In the genomic region with DNA sequence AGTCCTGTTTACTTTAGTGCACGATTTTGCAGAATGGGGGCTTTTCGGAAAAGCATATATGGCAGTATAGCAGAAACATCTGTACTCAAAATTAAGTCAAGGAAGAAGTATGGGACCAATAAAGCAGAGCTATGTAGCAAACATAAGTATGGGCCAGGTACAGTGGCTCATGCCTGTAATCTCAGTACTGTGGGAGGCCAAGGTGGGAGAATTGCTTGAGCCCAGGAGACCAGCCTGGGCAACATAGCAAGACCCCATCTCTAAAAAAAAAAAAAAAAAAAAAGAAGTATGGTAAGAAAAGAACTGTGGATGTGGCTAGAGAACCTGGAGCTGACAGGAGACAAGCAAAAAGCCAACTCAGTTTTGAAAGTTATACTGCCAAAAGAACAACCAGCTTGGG, we compare ENCODE assay signal across 30 cellular contexts.
"Had no signal": no experiment of that assay in that cellular context is flagged by ENCODE, and none has a peak within 500 bp of the region (broad histone marks: within the 10 kb centered on the region; RNA-seq: fewer than 3 reads in every experiment).

No MANE protein-coding gene starts in this region.

- H3K36me3 ChIP-seq: left lung, lower lobe of right lung, neural progenitor cell, neutrophil, stomach, thyroid gland, transverse colon, upper lobe of left lung, vagina had no signal

- H3K36me3 Mint-ChIP-seq: natural killer cell, neural progenitor cell had no signal

- H3K9me3 ChIP-seq: left lung, lower lobe of right lung, neutrophil, psoas muscle, stomach, testis, thyroid gland, transverse colon, upper lobe of left lung, vagina had no signal

- H3K27me3 ChIP-seq: hepatocyte, left lung, neural progenitor cell, neutrophil, stomach, testis, thyroid gland, transverse colon, upper lobe of left lung, vagina had no signal

- H3K4me2 ChIP-seq: hepatocyte, neural progenitor cell had no signal

- H3K9me3 Mint-ChIP-seq: natural killer cell; nephron progenitor cell; neural progenitor cell; stimulated activated naive B cell treated with anti-CD40 and anti-IgM and Interleukin-4, amounts not matched to agents 10 μg/mL and 1 μg/mL and 100 μg/mL, for 72 hours had no signal

- H3K4me3 Mint-ChIP-seq: mesothelial cell of epicardium; naive B cell; natural killer cell; nephron progenitor cell; neural progenitor cell; stimulated activated naive B cell treated with anti-CD40 and anti-IgM and Interleukin-4, amounts not matched to agents 10 μg/mL and 1 μg/mL and 100 μg/mL, for 72 hours had no signal

- H2AFZ ChIP-seq: hepatocyte, neural progenitor cell, parathyroid adenoma had no signal

- H3K4me1 Mint-ChIP-seq: neural progenitor cell had no signal

- H3K9ac ChIP-seq: neural progenitor cell, parathyroid adenoma had no signal

- H3K4me3 ChIP-seq: hepatocyte, left lung, lower lobe of right lung, neural progenitor cell, psoas muscle, skin epidermis, stomach, testis, thyroid gland, transverse colon, upper lobe of left lung, vagina had no signal

- DNase-seq: kidney; left colon; left lung; lower lobe of right lung; mammary epithelial cell; mesendoderm; naive B cell; natural killer cell; nephron progenitor cell; occipital lobe; psoas muscle; stimulated activated CD4-positive, alpha-beta T cell treated with anti-CD3 and anti-CD28 coated beads, Interleukin-12 subunit alpha, Interleukin-12 subunit beta, amount 100 ng/mL, for 4 hours; stimulated activated CD4-positive, alpha-beta T cell treated with anti-CD3 and anti-CD28 coated beads, Interleukin-15, amount 100 ng/mL, for 24 hours; stimulated activated CD4-positive, alpha-beta T cell treated with anti-CD3 and anti-CD28 coated beads, Interleukin-2, amount 100 ng/mL, for 24 hours; stimulated activated CD4-positive, alpha-beta T cell treated with anti-CD3 and anti-CD28 coated beads, Interleukin-4, amount 100 ng/mL, for 1 hour; stimulated activated naive B cell treated with anti-CD40 and anti-IgM and Interleukin-4, amounts not matched to agents 10 μg/mL and 1 μg/mL and 100 μg/mL, for 72 hours; stimulated activated naive CD8-positive, alpha-beta T cell treated with anti-CD3 and anti-CD28 coated beads, Interleukin-15, Interleukin-2, amounts not matched to agents 100 U/mL and 50 U/mL, for 24 hours; stomach; testis; thyroid gland; transverse colon; upper lobe of left lung had no signal

- H3K27ac ChIP-seq: hepatocyte, left lung, lower lobe of right lung, neural progenitor cell, neutrophil, parathyroid adenoma, psoas muscle, skin epidermis, stomach, testis, thyroid gland, transverse colon, upper lobe of left lung, vagina had no signal

- ATAC-seq: left colon; left lung; lower lobe of right lung; natural killer cell; psoas muscle; sciatic nerve; stimulated activated naive B cell treated with anti-CD40 and anti-IgM and Interleukin-4, amounts not matched to agents 10 μg/mL and 1 μg/mL and 100 μg/mL, for 72 hours; stimulated activated naive CD8-positive, alpha-beta T cell treated with anti-CD3 and anti-CD28 coated beads, Interleukin-15, Interleukin-2, amounts not matched to agents 100 U/mL and 50 U/mL, for 24 hours had no signal

- FAIRE-seq: kidney had no signal

- H3K4me1 ChIP-seq: neural progenitor cell, parathyroid adenoma, psoas muscle, testis, vagina had no signal

- H3K27me3 Mint-ChIP-seq: naive B cell; stimulated activated naive B cell treated with anti-CD40 and anti-IgM and Interleukin-4, amounts not matched to agents 10 μg/mL and 1 μg/mL and 100 μg/mL, for 72 hours had no signal

- H3K27ac Mint-ChIP-seq: mesothelial cell of epicardium; nephron progenitor cell; neural progenitor cell; stimulated activated naive B cell treated with anti-CD40 and anti-IgM and Interleukin-4, amounts not matched to agents 10 μg/mL and 1 μg/mL and 100 μg/mL, for 72 hours had no signal
